In the genomic region with DNA sequence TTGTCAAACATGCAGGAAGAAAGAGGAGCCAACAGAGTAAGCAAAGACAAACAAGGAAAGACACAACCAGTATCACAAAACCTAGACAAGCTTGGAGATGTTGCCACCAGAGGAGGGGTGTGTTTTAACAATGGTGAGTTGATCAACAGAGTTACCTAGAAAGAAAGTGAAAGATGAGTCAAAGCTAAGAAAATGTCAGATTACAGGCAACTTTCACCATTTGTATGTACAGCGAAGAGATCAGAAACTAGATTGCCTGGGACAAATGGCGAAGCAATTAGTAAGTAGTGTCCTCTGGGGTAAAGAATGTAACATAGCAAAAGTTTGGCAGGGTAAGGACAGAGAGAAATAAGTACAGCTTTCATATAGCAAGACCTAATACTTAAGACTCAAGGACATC, we compare ENCODE assay signal across 31 cellular contexts. TPM values are rescaled to one million over a fixed set of nuclear protein-coding genes. Genes with fewer than 3 reads are reported as not detected.
DNase-seq lines count a peak whose midpoint lies in the region; ATAC-seq, FAIRE-seq and TF ChIP-seq lines count a peak whose summit lies in the region.
"Had no signal": no experiment of that assay in that cellular context is flagged by ENCODE, and none has a peak within 500 bp of the region (broad histone marks: within the 10 kb centered on the region; RNA-seq: fewer than 3 reads in every experiment).

No MANE protein-coding gene starts in this region.

- 65% methylated on average over 2 of the region's 2 CpGs; no CpG with 5 or more reads in 1 of the 2 experiments for WGBS in H1 (ENCODE audit: extremely low coverage in 1 of 2, insufficient coverage in 1 of 2, insufficient read length in 1 of 2, insufficient replicate concordance in 2 of 2, low coverage in 1 of 2, low lambda C conversion rate in 2 of 2, missing lambda C conversion rate in 1 of 2), 2 experiments
- WGBS in heart right ventricle, 2 donors: 63 to 87% methylated on average over 2 of the region's 2 CpGs

- H3K4ac ChIP-seq in H1 (replicated peaks; ENCODE audit: insufficient read length, low read depth, low read length): no peak overlapping the region

- H3K18ac ChIP-seq in H1 (ENCODE audit: extremely low read depth, low read length): no peak overlapping the region

- H4K5ac ChIP-seq in H1 (ENCODE audit: insufficient read length, low read depth, low read length): no peak overlapping the region

- no peak overlapping the region for H3K9ac ChIP-seq in H1 (replicated peaks in 1 of 4; ENCODE audit: extremely low read depth in 1 of 4, low read depth in 3 of 4, low read length in 3 of 4)

- H3K36me3 ChIP-seq in H1 (ENCODE audit: control insufficient read depth in 2 of 4, insufficient read depth in 4 of 4, low read length in 3 of 4) (no peaks in the 10 kb centered on the region), heart right ventricle (no peaks in the 10 kb centered on the region)
- H3K36me3 ChIP-seq: ascending aorta, esophagus muscularis mucosa, left lung, spleen, transverse colon had no signal

- H3K9me3 ChIP-seq in H1 (ENCODE audit: insufficient read depth in 2 of 2, low read depth in 1 of 2, low read length in 1 of 2) (no peaks in the 10 kb centered on the region), heart right ventricle (no peaks in the 10 kb centered on the region)
- H3K9me3 ChIP-seq: ascending aorta, esophagus muscularis mucosa, left lung, spleen, transverse colon had no signal

- no peak for TF ChIP-seq POLR2A in H1 (IDR thresholded peaks at IDR 0.05; ENCODE audit: control extremely low read depth in 1 of 2, low read depth in 2 of 2, low read length in 2 of 2)

- H4K8ac ChIP-seq in H1 (ENCODE audit: extremely low read depth, insufficient read depth, low read length): no peak overlapping the region

- no peaks in the 10 kb centered on the region for H3K79me1 ChIP-seq in H1 (ENCODE audit: low read depth, low read length)

- H2AFZ ChIP-seq in H1 (ENCODE audit: low read length): 0 out of 2 replicates have a peak overlapping the region, but pooled peaks have one; percentile 37

- no peaks in the 10 kb centered on the region for H3K36me3 Mint-ChIP-seq in activated T-cell treated with anti-CD3 and anti-CD28 coated beads, Interleukin-2, amount 50 U/mL, for 72 hours (ENCODE audit: insufficient read depth in 2 of 2)
- H3K36me3 Mint-ChIP-seq in activated T-cell treated with anti-CD3 and anti-CD28 coated beads, Interleukin-2, amount 50 U/mL, for 24 hours (ENCODE audit: low read depth): no peaks in the 10 kb centered on the region
- H3K36me3 Mint-ChIP-seq: activated naive CD8-positive, alpha-beta T cell treated with anti-CD3 and anti-CD28 coated beads for 36 hours; CD4-positive, alpha-beta memory T cell; immature natural killer cell; T-cell had no signal

- H3K23ac ChIP-seq in H1 (ENCODE audit: insufficient read length): no peak overlapping the region

- CTCF ChIA-PET in H1 (lab: Charles Lee; ENCODE audit: partially characterized antibody): interaction anchor here (0.6 kb wide), 1 partner anchor 322 kb away, joined by 3 read pairs; no protein-coding TSS in a partner anchor

- no peak overlapping the region for H2BK120ac ChIP-seq in H1 (replicated peaks; ENCODE audit: low read depth, low read length)

- H2BK15ac ChIP-seq in H1 (ENCODE audit: low read length): no peak overlapping the region

- H3K27me3 Mint-ChIP-seq in activated T-cell treated with anti-CD3 and anti-CD28 coated beads, Interleukin-2, amount 50 U/mL, for 72 hours (ENCODE audit: low read depth): peaks cover 49% of the 10 kb centered on the region
- peaks cover 52% of the 10 kb centered on the region for H3K27me3 Mint-ChIP-seq in activated T-cell treated with anti-CD3 and anti-CD28 coated beads, Interleukin-2, amount 50 U/mL, for 24 hours

- peak in 1 of 2 donors; percentile 3 for DNase-seq in activated T-cell treated with anti-CD3 and anti-CD28 coated beads, Interleukin-2, amount 50 U/mL, for 72 hours
- DNase-seq in activated T-cell treated with anti-CD3 and anti-CD28 coated beads, Interleukin-2, amount 50 U/mL, for 24 hours: no peak
- DNase-seq in H1 (ENCODE audit: low read depth in 1 of 2, low spot score in 2 of 2) (no peak), RCC 7860 (ENCODE audit: low spot score) (no peak), kidney tubule cell (ENCODE audit: low spot score) (no peak), heart right ventricle (no peak)
- DNase-seq: activated CD4-positive, alpha-beta T cell treated with anti-CD3 and anti-CD28 coated beads, Interleukin-2, amount 50 U/mL, for 48 hours; activated CD4-positive, CD25-positive, alpha-beta regulatory T cell; activated CD8-positive, alpha-beta memory T cell treated with anti-CD3 and anti-CD28 coated beads, Interleukin-2, amount 50 U/mL, for 48 hours; activated effector memory CD4-positive, alpha-beta T cell treated with Interleukin-2 at 50 U/mL for 16 hours; activated naive CD8-positive, alpha-beta T cell treated with anti-CD3 and anti-CD28 coated beads for 36 hours; CD4-positive, alpha-beta memory T cell; cortex of kidney; endodermal cell; foreskin melanocyte; hippocampal formation; immature natural killer cell; left lung; NCI-H1436; NCI-H345; NCI-H748 treated with DMSO at 0.1 percent for 48 hours; posterior cingulate gyrus; right cardiac atrium; spleen; T-cell; transverse colon had no signal

- FAIRE-seq in H1 (lab: Jason Lieb, UNC) (no peak), RCC 7860 (lab: Jason Lieb, UNC) (no peak)

- no peaks in the 10 kb centered on the region for H3K79me2 ChIP-seq in H1 (ENCODE audit: control insufficient read depth in 1 of 2, insufficient read depth in 2 of 2, low read length in 2 of 2)

- no peaks in the 10 kb centered on the region for H4K20me1 ChIP-seq in H1 (replicated peaks in 1 of 2; ENCODE audit: control insufficient read depth in 1 of 2, insufficient read depth in 2 of 2, low read length in 2 of 2)

- H3K4me3 ChIP-seq in H1 (ENCODE audit: extremely low read depth in 1 of 4, insufficient read depth in 2 of 4, low read depth in 3 of 4, low read length in 4 of 4): no peak overlapping the region
- no peak overlapping the region for H3K4me3 ChIP-seq in heart right ventricle
- H3K4me3 ChIP-seq: ascending aorta, esophagus muscularis mucosa, left lung, spleen, transverse colon had no signal

- H3K4me1 ChIP-seq in H1 (replicated peaks in 1 of 4; ENCODE audit: control insufficient read depth in 3 of 4, insufficient read depth in 4 of 4, low read length in 3 of 4) (peaks cover 0 to 4% (median 0%) of the 10 kb centered on the region in 4 experiments; a peak in 2 of 7 replicates), heart right ventricle (no peaks in the 10 kb centered on the region)
- H3K4me1 ChIP-seq: ascending aorta, esophagus muscularis mucosa, left lung, spleen, transverse colon had no signal

- TF ChIP-seq EP300 in H1 (IDR thresholded peaks at IDR 0.05; ENCODE audit: borderline replicate concordance in 1 of 2, low read depth in 2 of 2, low read length in 2 of 2): no peak

- H3K23me2 ChIP-seq in H1 (ENCODE audit: low read depth, low read length): no peaks in the 10 kb centered on the region

- H2BK20ac ChIP-seq in H1 (ENCODE audit: low read length): no peak overlapping the region

- no peak overlapping the region for H2AK5ac ChIP-seq in H1 (ENCODE audit: low read depth, low read length)

- no peak overlapping the region for H3K14ac ChIP-seq in H1 (ENCODE audit: insufficient read length)

- no peak overlapping the region for H3K56ac ChIP-seq in H1 (replicated peaks; ENCODE audit: insufficient read length, low read depth, low read length)

- no peak overlapping the region for H3K27ac Mint-ChIP-seq in activated T-cell treated with anti-CD3 and anti-CD28 coated beads, Interleukin-2, amount 50 U/mL, for 72 hours
- H3K27ac Mint-ChIP-seq in activated T-cell treated with anti-CD3 and anti-CD28 coated beads, Interleukin-2, amount 50 U/mL, for 24 hours: no peak overlapping the region
- H3K27ac Mint-ChIP-seq: activated naive CD8-positive, alpha-beta T cell treated with anti-CD3 and anti-CD28 coated beads for 36 hours; CD4-positive, alpha-beta memory T cell; endodermal cell; immature natural killer cell; T-cell had no signal

- H3K27ac ChIP-seq in H1 (ENCODE audit: low read depth, low read length) (no peak overlapping the region), heart right ventricle (no peak overlapping the region)
- H3K27ac ChIP-seq: ascending aorta, esophagus muscularis mucosa, left lung, spleen, transverse colon had no signal

- no peak overlapping the region for H3K4me3 Mint-ChIP-seq in activated T-cell treated with anti-CD3 and anti-CD28 coated beads, Interleukin-2, amount 50 U/mL, for 72 hours
- no peak overlapping the region for H3K4me3 Mint-ChIP-seq in activated T-cell treated with anti-CD3 and anti-CD28 coated beads, Interleukin-2, amount 50 U/mL, for 24 hours
- H3K4me3 Mint-ChIP-seq: activated naive CD8-positive, alpha-beta T cell treated with anti-CD3 and anti-CD28 coated beads for 36 hours; CD4-positive, alpha-beta memory T cell; endodermal cell; immature natural killer cell; T-cell had no signal

- TF ChIP-seq CTCF in H1 (IDR thresholded peaks at IDR 0.05; ENCODE audit: control extremely low read depth in 1 of 3, insufficient read depth in 1 of 3, low read depth in 1 of 3, low read length in 3 of 3): no peak
- TF ChIP-seq CTCF in heart right ventricle (IDR thresholded peaks at IDR 0.05): no peak

- peaks cover 5% of the 10 kb centered on the region for H3K4me1 Mint-ChIP-seq in activated T-cell treated with anti-CD3 and anti-CD28 coated beads, Interleukin-2, amount 50 U/mL, for 72 hours (ENCODE audit: low read depth)
- no peaks in the 10 kb centered on the region for H3K4me1 Mint-ChIP-seq in activated T-cell treated with anti-CD3 and anti-CD28 coated beads, Interleukin-2, amount 50 U/mL, for 24 hours (ENCODE audit: low read depth)
- H3K4me1 Mint-ChIP-seq: activated naive CD8-positive, alpha-beta T cell treated with anti-CD3 and anti-CD28 coated beads for 36 hours; CD4-positive, alpha-beta memory T cell; immature natural killer cell; T-cell had no signal

- no peak overlapping the region for H2BK12ac ChIP-seq in H1 (ENCODE audit: low read depth, low read length)

- no peak overlapping the region for H2BK5ac ChIP-seq in H1 (ENCODE audit: low read depth, low read length)

- no peaks in the 10 kb centered on the region for H3K27me3 ChIP-seq in H1 (replicated peaks in 1 of 4; ENCODE audit: control insufficient read depth in 3 of 4, extremely low read depth in 1 of 4, insufficient read depth in 3 of 4, low read length in 3 of 4)
- H3K27me3 ChIP-seq in heart right ventricle: peaks cover 0 to 61% (median 35%) of the 10 kb centered on the region in 7 donors
- H3K27me3 ChIP-seq: ascending aorta had no signal

- no peaks in the 10 kb centered on the region for H3K9me3 Mint-ChIP-seq in activated T-cell treated with anti-CD3 and anti-CD28 coated beads, Interleukin-2, amount 50 U/mL, for 72 hours
- H3K9me3 Mint-ChIP-seq in activated T-cell treated with anti-CD3 and anti-CD28 coated beads, Interleukin-2, amount 50 U/mL, for 24 hours: no peaks in the 10 kb centered on the region
- H3K9me3 Mint-ChIP-seq: activated naive CD8-positive, alpha-beta T cell treated with anti-CD3 and anti-CD28 coated beads for 36 hours; endodermal cell had no signal

- TF ChIP-seq RAD21 in H1 (IDR thresholded peaks at IDR 0.05 in 1 of 2, conservative IDR thresholded peaks at IDR 0.05 in 1 of 2; ENCODE audit: low read depth in 2 of 2, low read length in 2 of 2): no peak

- POLR2A ChIA-PET in H1 (lab: Charles Lee; ENCODE audit: partially characterized antibody): no interaction called here

- no peak overlapping the region for H4K91ac ChIP-seq in H1 (replicated peaks; ENCODE audit: insufficient read length, low read length)

- peak; percentile 40 to 69 for ATAC-seq in activated T-cell treated with anti-CD3 and anti-CD28 coated beads, Interleukin-2, amount 50 U/mL, for 72 hours (replicated peaks in 1 of 2)
- peak; percentile 51 for ATAC-seq in GM21529 (IDR thresholded peaks at IDR 0.05; ENCODE audit: unreplicated experiment)
- ATAC-seq in HG03342 (IDR thresholded peaks at IDR 0.05; ENCODE audit: unreplicated experiment): peak; percentile 58
- no peak for ATAC-seq in heart right ventricle
- ATAC-seq: left lung, right cardiac atrium, T-cell had no signal

- H3K4me2 ChIP-seq in H1 (ENCODE audit: insufficient read depth in 1 of 2, low read depth in 2 of 2, low read length in 2 of 2): no peak overlapping the region

- intact Hi-C loops in heart right ventricle (cut with DNase I): no loop called here

RNA-seq across cellular contexts. Expression of a gene that starts 51.6 kb away (rescaled TPM):
- total RNA-seq in activated T-cell treated with anti-CD3 and anti-CD28 coated beads, Interleukin-2, amount 50 U/mL, for 72 hours: not detected
- 0.35 and 0.48 TPM in 2 replicates for total RNA-seq in H1 (2021; fragmentation: NEBNext Ultra II Directional; extraction: Animal tissue kit (Norgen Biotek cat#: 25700))
- polyA plus RNA-seq in H1 (2011; rRNA removed) (0.06 and 0.09 TPM in 2 replicates), heart right ventricle (not detected)
- polyA plus RNA-seq in H1 (2011; cell fraction: cytosol; rRNA removed): 0.05 TPM
- 0.03 TPM for polyA plus RNA-seq in H1 (2011; cell fraction: nucleus; rRNA removed)
- 0.08 to 0.22 TPM (median 0.14 TPM) in 4 replicates for polyA plus RNA-seq in H1 (2012, experiment 1 of 2)
- 0.12 TPM for polyA plus RNA-seq in H1 (2012, experiment 2 of 2)
- 0.28 TPM for polyA plus RNA-seq in H1 (2013, experiment 1 of 2)
- 0.26 TPM for polyA plus RNA-seq in H1 (2013, experiment 2 of 2)
- 0.03 TPM in 1 of 2 replicates, not detected in the other for polyA minus RNA-seq in H1 (2011; rRNA and poly(A)+ RNA removed)
- polyA minus RNA-seq in H1 (2011; cell fraction: cytosol; rRNA and poly(A)+ RNA removed): not detected
- polyA minus RNA-seq in H1 (2011; cell fraction: nucleus; rRNA and poly(A)+ RNA removed): 0.30 TPM
- not detected for total RNA-seq in heart right ventricle
- total RNA-seq: activated naive CD8-positive, alpha-beta T cell treated with anti-CD3 and anti-CD28 coated beads for 36 hours; ascending aorta; CD4-positive, alpha-beta memory T cell; esophagus muscularis mucosa; left lung; mesenteric fat pad; right cardiac atrium; spleen; T-cell; transverse colon had no signal
- polyA plus RNA-seq: CD4-positive, alpha-beta memory T cell; immature natural killer cell had no signal

Comparison
In these comparisons a context has a peak if more than half of its experiments do, and no peak if none do; other contexts are left out.
1. ATAC-seq: peak in activated T-cell treated with anti-CD3 and anti-CD28 coated beads, Interleukin-2, amount 50 U/mL, for 72 hours (2 of 2), GM21529 (single experiment) and HG03342 (single experiment); none in heart right ventricle (0 of 8).